19 cellular contexts compared by ENCODE assay signal in the genomic region with DNA sequence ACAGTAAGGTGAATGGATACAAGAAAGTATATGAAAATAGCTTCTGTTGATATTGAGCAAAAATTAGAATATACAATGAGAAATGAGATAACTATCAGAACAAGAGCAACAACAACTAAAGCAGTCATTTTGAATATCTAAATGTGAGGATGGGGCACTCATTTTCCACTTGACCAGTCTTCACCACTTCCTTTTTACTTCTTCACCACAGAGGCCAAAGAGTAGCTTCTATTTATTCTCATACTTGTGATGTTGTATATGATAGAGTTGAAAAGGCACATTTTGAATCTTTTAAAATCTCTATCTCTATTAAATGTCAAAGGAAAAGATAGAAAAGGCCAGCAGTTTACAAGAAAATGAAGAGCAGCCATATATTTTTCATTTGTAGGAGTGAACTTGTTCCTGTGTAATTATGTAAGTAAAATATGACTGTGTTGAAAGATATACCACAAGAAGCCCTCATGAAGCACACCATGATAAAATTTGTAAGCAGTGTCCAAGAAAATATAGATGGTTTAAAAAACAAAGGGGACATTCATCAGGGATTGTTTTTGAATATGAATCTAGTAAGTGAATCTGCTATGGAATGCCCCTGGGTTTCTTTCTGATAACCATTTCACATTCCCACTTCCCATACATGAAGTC. TPM values are rescaled to one million over a fixed set of nuclear protein-coding genes. Genes with fewer than 3 reads are reported as not detected.
DNase-seq lines count a peak whose midpoint lies in the region; ATAC-seq, FAIRE-seq and TF ChIP-seq lines count a peak whose summit lies in the region.
"Had no signal": no experiment of that assay in that cellular context is flagged by ENCODE, and none has a peak within 500 bp of the region (broad histone marks: within the 10 kb centered on the region; RNA-seq: fewer than 3 reads in every experiment).

No MANE protein-coding gene starts in this region.

- no peak for TF ChIP-seq CTCF in CD8-positive, alpha-beta T cell (IDR thresholded peaks at IDR 0.05)
- TF ChIP-seq CTCF in Caco-2 (IDR thresholded peaks at IDR 0.05; ENCODE audit: insufficient read depth in 1 of 2, low read depth in 1 of 2, low read length in 1 of 2, severe bottlenecking in 1 of 2, unreplicated experiment in 1 of 2), result no peak

- H3K4me1 Mint-ChIP-seq in CD8-positive, alpha-beta T cell (ENCODE audit: low read depth), result no peaks in the 10 kb centered on the region
- H3K4me1 Mint-ChIP-seq in Caco-2 (ENCODE audit: low read depth, unreplicated experiment), result no peaks in the 10 kb centered on the region

- H3K9me3 ChIP-seq in BLaER1 (no peaks in the 10 kb centered on the region), Caco-2 (no peaks in the 10 kb centered on the region)
- H3K9me3 ChIP-seq in CD8-positive, alpha-beta T cell (ENCODE audit: low read length), result no peaks in the 10 kb centered on the region
- H3K9me3 ChIP-seq: HAP-1, spleen had no signal

- ATAC-seq in GM19328 (IDR thresholded peaks at IDR 0.05; ENCODE audit: unreplicated experiment) (peak; percentile 66), HG02798 (IDR thresholded peaks at IDR 0.05; ENCODE audit: poor library complexity, unreplicated experiment) (peak; percentile 53), HG03520 (IDR thresholded peaks at IDR 0.05; ENCODE audit: unreplicated experiment) (peak; percentile 52)
- ATAC-seq in CD8-positive, alpha-beta T cell, result no peak

- H3K27me3 Mint-ChIP-seq in CD8-positive, alpha-beta T cell (ENCODE audit: low read depth), result no peaks in the 10 kb centered on the region
- peaks cover 2% of the 10 kb centered on the region for H3K27me3 Mint-ChIP-seq in Caco-2 (ENCODE audit: insufficient read depth, unreplicated experiment)
- H3K27me3 Mint-ChIP-seq: CD4-positive, alpha-beta T cell had no signal

- no peaks in the 10 kb centered on the region for H4K20me1 ChIP-seq in BLaER1

- no TSS peak for BruUV-seq in Caco-2 (replicated peaks; lab: Mats Ljungman, UMichigan)

- peaks cover 6% of the 10 kb centered on the region for H3K9me3 Mint-ChIP-seq in CD8-positive, alpha-beta T cell
- H3K9me3 Mint-ChIP-seq in Caco-2 (ENCODE audit: unreplicated experiment), result no peaks in the 10 kb centered on the region
- H3K9me3 Mint-ChIP-seq: CD4-positive, alpha-beta T cell had no signal

- H3K27ac Mint-ChIP-seq in CD8-positive, alpha-beta T cell, result no peak overlapping the region
- no peak overlapping the region for H3K27ac Mint-ChIP-seq in Caco-2 (ENCODE audit: unreplicated experiment)
- H3K27ac Mint-ChIP-seq: activated naive CD4-positive, alpha-beta T cell treated with anti-CD3 and anti-CD28 coated beads for 36 hours; CD4-positive, alpha-beta T cell had no signal

- H3K9ac ChIP-seq in BLaER1, result no peak overlapping the region

- peak overlapping the region; percentile 27 for H3K4me2 ChIP-seq in BLaER1

- H3K27ac ChIP-seq in BLaER1, result no peak overlapping the region
- no peak overlapping the region for H3K27ac ChIP-seq in CD8-positive, alpha-beta T cell (ENCODE audit: low read depth, low read length)
- H3K27ac ChIP-seq: 22Rv1, brain microvascular endothelial cell, SK-N-MC, spleen, WERI-Rb-1 had no signal

- no peaks in the 10 kb centered on the region for H3K36me3 Mint-ChIP-seq in CD8-positive, alpha-beta T cell
- no peaks in the 10 kb centered on the region for H3K36me3 Mint-ChIP-seq in Caco-2 (ENCODE audit: insufficient read depth, unreplicated experiment)

- no peak overlapping the region for H3K4me3 ChIP-seq in BLaER1
- no peak overlapping the region for H3K4me3 ChIP-seq in CD8-positive, alpha-beta T cell (ENCODE audit: low read depth, low read length)
- H3K4me3 ChIP-seq in Caco-2 (ENCODE audit: low read depth, low read length), result no peak overlapping the region
- H3K4me3 ChIP-seq: HAP-1, SK-N-MC, spleen had no signal

- no peak for DNase-seq in urothelium cell line (ENCODE audit: low spot score)
- no peak for DNase-seq in CD8-positive, alpha-beta T cell
- no peak for DNase-seq in Caco-2
- no peak for DNase-seq in posterior cingulate gyrus
- DNase-seq: activated naive CD4-positive, alpha-beta T cell treated with anti-CD3 and anti-CD28 coated beads for 36 hours; brain microvascular endothelial cell; CD4-positive, alpha-beta T cell; midbrain; NCI-H2081 treated with DMSO at 0.1 percent for 48 hours; spleen had no signal

- no peak overlapping the region for H3K4me3 Mint-ChIP-seq in CD8-positive, alpha-beta T cell
- no peak overlapping the region for H3K4me3 Mint-ChIP-seq in Caco-2 (ENCODE audit: unreplicated experiment)
- H3K4me3 Mint-ChIP-seq: activated naive CD4-positive, alpha-beta T cell treated with anti-CD3 and anti-CD28 coated beads for 36 hours; CD4-positive, alpha-beta T cell had no signal

- no peak for FAIRE-seq in urothelium cell line (lab: Jason Lieb, UNC)
- FAIRE-seq: islet of Langerhans had no signal

- H3K4me1 ChIP-seq in BLaER1 (peaks cover 21% of the 10 kb centered on the region), Caco-2 (no peaks in the 10 kb centered on the region)
- no peaks in the 10 kb centered on the region for H3K4me1 ChIP-seq in CD8-positive, alpha-beta T cell (ENCODE audit: insufficient read depth, low read length)
- H3K4me1 ChIP-seq: HAP-1, spleen had no signal

- CTCF ChIA-PET in CD8-positive, alpha-beta T cell (lab: Charles Lee), result no interaction called here
- CTCF ChIA-PET in Caco-2 (lab: Charles Lee), result no interaction called here

- intact Hi-C loops in CD8-positive, alpha-beta T cell (cut with DNase I, micrococcal nuclease), result no loop called here
- intact Hi-C loops in Caco-2 (cut with micrococcal nuclease; ENCODE audit: unreplicated experiment), result no loop called here
- intact Hi-C loops in posterior cingulate gyrus (cut with DNase I), result no loop called here

- H3K27me3 ChIP-seq in BLaER1 (no peaks in the 10 kb centered on the region), Caco-2 (replicated peaks; ENCODE audit: control insufficient read depth, insufficient read depth, low read length) (no peaks in the 10 kb centered on the region)
- no peaks in the 10 kb centered on the region for H3K27me3 ChIP-seq in CD8-positive, alpha-beta T cell (ENCODE audit: insufficient read depth, low read length)
- H3K27me3 ChIP-seq: brain microvascular endothelial cell, spleen had no signal

- H3K36me3 ChIP-seq in BLaER1 (no peaks in the 10 kb centered on the region), Caco-2 (ENCODE audit: control insufficient read depth, insufficient read depth, low read length) (no peaks in the 10 kb centered on the region)
- H3K36me3 ChIP-seq in CD8-positive, alpha-beta T cell (ENCODE audit: insufficient read depth, low read length), result no peaks in the 10 kb centered on the region
- H3K36me3 ChIP-seq: brain microvascular endothelial cell, HAP-1, spleen, WERI-Rb-1 had no signal

- POLR2A ChIA-PET in CD8-positive, alpha-beta T cell (lab: Charles Lee), result no interaction called here
- POLR2A ChIA-PET in Caco-2 (lab: Charles Lee), result no interaction called here

RNA-seq across cellular contexts. Expression of a gene that starts 39.2 kb away (rescaled TPM):
- total RNA-seq in CD8-positive, alpha-beta T cell, result not detected
- 0.95 and 2.4 TPM in 2 replicates for total RNA-seq in Caco-2 (2022)
- total RNA-seq: activated naive CD4-positive, alpha-beta T cell treated with anti-CD3 and anti-CD28 coated beads for 36 hours; CD4-positive, alpha-beta T cell; spleen had no signal
